ENCODE assay signal across 8 cellular contexts in the genomic region with DNA sequence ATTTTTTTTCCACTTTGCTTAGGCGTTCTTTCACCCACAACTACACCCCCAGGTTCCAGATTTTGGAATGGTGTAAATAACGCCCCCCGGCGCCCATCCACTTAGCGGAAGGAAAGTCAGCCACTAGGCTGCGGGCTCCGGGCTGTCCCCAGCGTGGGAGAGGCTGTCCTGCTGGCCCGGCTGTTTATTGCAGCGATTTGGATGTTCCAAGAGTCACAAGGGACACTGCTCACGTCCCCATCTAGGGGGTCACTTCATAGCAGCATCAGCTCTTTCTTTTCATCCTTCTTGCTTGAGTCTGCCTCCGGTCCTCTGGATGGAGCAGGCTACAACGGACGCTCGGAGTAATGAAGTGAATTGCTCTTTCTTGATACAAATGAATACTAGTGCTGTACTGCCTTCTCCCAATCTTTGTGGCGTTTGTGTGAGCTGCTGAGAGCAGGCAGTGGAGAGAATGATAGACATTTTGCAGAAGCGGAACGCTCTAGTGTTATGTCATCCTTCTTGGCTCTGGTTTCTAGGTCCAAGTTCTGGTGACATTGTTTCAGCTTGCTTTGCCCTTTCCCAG. TPM values are rescaled to one million over a fixed set of nuclear protein-coding genes. Genes with fewer than 3 reads are reported as not detected.
DNase-seq lines count a peak whose midpoint lies in the region; ATAC-seq, FAIRE-seq and TF ChIP-seq lines count a peak whose summit lies in the region.

No MANE protein-coding gene starts in this region.

- no peaks in the 10 kb centered on the region for H3F3A ChIP-seq in smooth muscle cell (ENCODE audit: low read depth)

- H3K27ac ChIP-seq in breast epithelium (no peak overlapping the region), smooth muscle cell (ENCODE audit: low read depth) (no peak overlapping the region)

- H3K4me1 ChIP-seq in breast epithelium (no peaks in the 10 kb centered on the region), smooth muscle cell (ENCODE audit: low read depth) (peaks cover 14% of the 10 kb centered on the region)

- no peaks in the 10 kb centered on the region for H3K79me2 ChIP-seq in smooth muscle cell (ENCODE audit: low read depth)

- WGBS in smooth muscle cell (ENCODE audit: low lambda C conversion rate): 6% methylated on average over 18 of the region's 18 CpGs

- TF ChIP-seq CTCF in breast epithelium (IDR thresholded peaks at IDR 0.05): no peak
- TF ChIP-seq CTCF in smooth muscle cell (IDR thresholded peaks at IDR 0.05; ENCODE audit: borderline replicate concordance, insufficient read depth, poor library complexity, severe bottlenecking): peak; percentile 24

- ATAC-seq in SK-N-SH treated with all-trans-retinoic acid at 6 μM for 48 hours: peak; percentile 70
- ATAC-seq in HG03565 (IDR thresholded peaks at IDR 0.05; ENCODE audit: unreplicated experiment): no peak

- H3K36me3 ChIP-seq in breast epithelium: no peaks in the 10 kb centered on the region
- H3K36me3 ChIP-seq in smooth muscle cell (ENCODE audit: low read depth): no peaks in the 10 kb centered on the region

- peak; percentile 57 for DNase-seq in Daoy (ENCODE audit: low read depth)
- peak; percentile 64 for DNase-seq in HTR-8/SVneo (ENCODE audit: insufficient read length, low spot score)
- DNase-seq in breast epithelium (ENCODE audit: low spot score in 2 of 2): no peak
- DNase-seq in iPS-NIHi11 (ENCODE audit: low spot score): peak; percentile 51
- peak; percentile 17 for DNase-seq in smooth muscle cell (lab: John Stamatoyannopoulos, UW; ENCODE audit: unreplicated experiment)
- no peak for DNase-seq in NCI-H69 (lab: John Stamatoyannopoulos, UW)

- no peak for TF ChIP-seq POLR2A in breast epithelium (IDR thresholded peaks at IDR 0.05)

- no peaks in the 10 kb centered on the region for H4K20me1 ChIP-seq in smooth muscle cell (ENCODE audit: low read depth)

- intact Hi-C loops in breast epithelium (cut with DNase I; ENCODE audit: low total_unique reads): no loop called here

- H2AFZ ChIP-seq in smooth muscle cell (ENCODE audit: low read depth): peak overlapping the region; percentile 64

- FAIRE-seq in HTR-8/SVneo (lab: Jason Lieb, UNC): peak; percentile 31

- H3K9me3 ChIP-seq in breast epithelium: no peaks in the 10 kb centered on the region
- no peaks in the 10 kb centered on the region for H3K9me3 ChIP-seq in smooth muscle cell (replicated peaks; ENCODE audit: low read depth)

- peak overlapping the region; percentile 94 for H3K4me2 ChIP-seq in smooth muscle cell

- H3K4me3 ChIP-seq in breast epithelium: peak overlapping the region; percentile 45 to 75 (median 64)
- H3K4me3 ChIP-seq in smooth muscle cell: peak overlapping the region; percentile 52

- H3K9ac ChIP-seq in smooth muscle cell (ENCODE audit: low read depth): no peak overlapping the region

- peaks cover 0 to 30% of the 10 kb centered on the region in 2 donors for H3K27me3 ChIP-seq in breast epithelium
- H3K27me3 ChIP-seq in smooth muscle cell (ENCODE audit: low read depth): peaks cover 61% of the 10 kb centered on the region

TF ChIP-seq in SK-N-SH treated with all-trans-retinoic acid at 6 μM for 48 hours, 23 proteins besides CTCF, POLR2A, EP300 and RAD21 (continues in another document):
- TF ChIP-seq OSR1 (CRISPR knock-in tag; IDR thresholded peaks at IDR 0.05) (no peak), ZNF565 (CRISPR knock-in tag; conservative IDR thresholded peaks at IDR 0.05; ENCODE audit: low read depth) (no peak), ESRRG (CRISPR knock-in tag; IDR thresholded peaks at IDR 0.05) (no peak), RARB (CRISPR knock-in tag; IDR thresholded peaks at IDR 0.05) (no peak), GLIS3 (CRISPR knock-in tag; IDR thresholded peaks at IDR 0.05) (no peak), ISL1 (CRISPR knock-in tag; IDR thresholded peaks at IDR 0.05) (no peak), ARNTL (CRISPR knock-in tag; IDR thresholded peaks at IDR 0.05; ENCODE audit: borderline replicate concordance, low read depth) (no peak), TOX (CRISPR knock-in tag; IDR thresholded peaks at IDR 0.05; ENCODE audit: borderline replicate concordance) (no peak), ZNF8 (CRISPR knock-in tag; IDR thresholded peaks at IDR 0.05) (no peak), ZFP30 (CRISPR knock-in tag; IDR thresholded peaks at IDR 0.05) (no peak), SNAI2 (CRISPR knock-in tag; IDR thresholded peaks at IDR 0.05) (no peak)
- TF ChIP-seq, protein P1, sequence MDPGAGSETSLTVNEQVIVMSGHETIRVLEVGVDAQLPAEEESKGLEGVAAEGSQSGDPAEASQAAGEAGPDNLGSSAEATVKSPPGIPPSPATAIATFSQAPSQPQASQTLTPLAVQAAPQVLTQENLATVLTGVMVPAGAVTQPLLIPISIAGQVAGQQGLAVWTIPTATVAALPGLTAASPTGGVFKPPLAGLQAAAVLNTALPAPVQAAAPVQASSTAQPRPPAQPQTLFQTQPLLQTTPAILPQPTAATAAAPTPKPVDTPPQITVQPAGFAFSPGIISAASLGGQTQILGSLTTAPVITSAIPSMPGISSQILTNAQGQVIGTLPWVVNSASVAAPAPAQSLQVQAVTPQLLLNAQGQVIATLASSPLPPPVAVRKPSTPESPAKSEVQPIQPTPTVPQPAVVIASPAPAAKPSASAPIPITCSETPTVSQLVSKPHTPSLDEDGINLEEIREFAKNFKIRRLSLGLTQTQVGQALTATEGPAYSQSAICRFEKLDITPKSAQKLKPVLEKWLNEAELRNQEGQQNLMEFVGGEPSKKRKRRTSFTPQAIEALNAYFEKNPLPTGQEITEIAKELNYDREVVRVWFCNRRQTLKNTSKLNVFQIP (CRISPR knock-in tag; IDR thresholded peaks at IDR 0.05; ENCODE audit: borderline replicate concordance, low read depth): no peak
- TF ChIP-seq, protein P2, sequence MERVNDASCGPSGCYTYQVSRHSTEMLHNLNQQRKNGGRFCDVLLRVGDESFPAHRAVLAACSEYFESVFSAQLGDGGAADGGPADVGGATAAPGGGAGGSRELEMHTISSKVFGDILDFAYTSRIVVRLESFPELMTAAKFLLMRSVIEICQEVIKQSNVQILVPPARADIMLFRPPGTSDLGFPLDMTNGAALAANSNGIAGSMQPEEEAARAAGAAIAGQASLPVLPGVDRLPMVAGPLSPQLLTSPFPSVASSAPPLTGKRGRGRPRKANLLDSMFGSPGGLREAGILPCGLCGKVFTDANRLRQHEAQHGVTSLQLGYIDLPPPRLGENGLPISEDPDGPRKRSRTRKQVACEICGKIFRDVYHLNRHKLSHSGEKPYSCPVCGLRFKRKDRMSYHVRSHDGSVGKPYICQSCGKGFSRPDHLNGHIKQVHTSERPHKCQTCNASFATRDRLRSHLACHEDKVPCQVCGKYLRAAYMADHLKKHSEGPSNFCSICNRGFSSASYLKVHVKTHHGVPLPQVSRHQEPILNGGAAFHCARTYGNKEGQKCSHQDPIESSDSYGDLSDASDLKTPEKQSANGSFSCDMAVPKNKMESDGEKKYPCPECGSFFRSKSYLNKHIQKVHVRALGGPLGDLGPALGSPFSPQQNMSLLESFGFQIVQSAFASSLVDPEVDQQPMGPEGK (CRISPR knock-in tag; IDR thresholded peaks at IDR 0.05; ENCODE audit: borderline replicate concordance): no peak
- TF ChIP-seq, protein P3, sequence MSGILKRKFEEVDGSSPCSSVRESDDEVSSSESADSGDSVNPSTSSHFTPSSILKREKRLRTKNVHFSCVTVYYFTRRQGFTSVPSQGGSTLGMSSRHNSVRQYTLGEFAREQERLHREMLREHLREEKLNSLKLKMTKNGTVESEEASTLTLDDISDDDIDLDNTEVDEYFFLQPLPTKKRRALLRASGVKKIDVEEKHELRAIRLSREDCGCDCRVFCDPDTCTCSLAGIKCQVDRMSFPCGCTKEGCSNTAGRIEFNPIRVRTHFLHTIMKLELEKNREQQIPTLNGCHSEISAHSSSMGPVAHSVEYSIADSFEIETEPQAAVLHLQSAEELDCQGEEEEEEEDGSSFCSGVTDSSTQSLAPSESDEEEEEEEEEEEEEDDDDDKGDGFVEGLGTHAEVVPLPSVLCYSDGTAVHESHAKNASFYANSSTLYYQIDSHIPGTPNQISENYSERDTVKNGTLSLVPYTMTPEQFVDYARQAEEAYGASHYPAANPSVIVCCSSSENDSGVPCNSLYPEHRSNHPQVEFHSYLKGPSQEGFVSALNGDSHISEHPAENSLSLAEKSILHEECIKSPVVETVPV (CRISPR knock-in tag; IDR thresholded peaks at IDR 0.05): no peak
- TF ChIP-seq, protein P4, sequence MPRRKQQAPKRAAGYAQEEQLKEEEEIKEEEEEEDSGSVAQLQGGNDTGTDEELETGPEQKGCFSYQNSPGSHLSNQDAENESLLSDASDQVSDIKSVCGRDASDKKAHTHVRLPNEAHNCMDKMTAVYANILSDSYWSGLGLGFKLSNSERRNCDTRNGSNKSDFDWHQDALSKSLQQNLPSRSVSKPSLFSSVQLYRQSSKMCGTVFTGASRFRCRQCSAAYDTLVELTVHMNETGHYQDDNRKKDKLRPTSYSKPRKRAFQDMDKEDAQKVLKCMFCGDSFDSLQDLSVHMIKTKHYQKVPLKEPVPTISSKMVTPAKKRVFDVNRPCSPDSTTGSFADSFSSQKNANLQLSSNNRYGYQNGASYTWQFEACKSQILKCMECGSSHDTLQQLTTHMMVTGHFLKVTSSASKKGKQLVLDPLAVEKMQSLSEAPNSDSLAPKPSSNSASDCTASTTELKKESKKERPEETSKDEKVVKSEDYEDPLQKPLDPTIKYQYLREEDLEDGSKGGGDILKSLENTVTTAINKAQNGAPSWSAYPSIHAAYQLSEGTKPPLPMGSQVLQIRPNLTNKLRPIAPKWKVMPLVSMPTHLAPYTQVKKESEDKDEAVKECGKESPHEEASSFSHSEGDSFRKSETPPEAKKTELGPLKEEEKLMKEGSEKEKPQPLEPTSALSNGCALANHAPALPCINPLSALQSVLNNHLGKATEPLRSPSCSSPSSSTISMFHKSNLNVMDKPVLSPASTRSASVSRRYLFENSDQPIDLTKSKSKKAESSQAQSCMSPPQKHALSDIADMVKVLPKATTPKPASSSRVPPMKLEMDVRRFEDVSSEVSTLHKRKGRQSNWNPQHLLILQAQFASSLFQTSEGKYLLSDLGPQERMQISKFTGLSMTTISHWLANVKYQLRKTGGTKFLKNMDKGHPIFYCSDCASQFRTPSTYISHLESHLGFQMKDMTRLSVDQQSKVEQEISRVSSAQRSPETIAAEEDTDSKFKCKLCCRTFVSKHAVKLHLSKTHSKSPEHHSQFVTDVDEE (CRISPR knock-in tag; IDR thresholded peaks at IDR 0.05): no peak

RNA-seq across cellular contexts. Expression of a gene that starts 50.7 kb away (rescaled TPM):
- 2.5 and 3.1 TPM in 2 replicates for total RNA-seq in Daoy (2014; rRNA removed; shearing (Covaris generic))
- 10 to 100 TPM in 1 of 3 donors, 1 to 10 TPM in 2; 6.9 to 13.0 (median 9.0) TPM for total RNA-seq in breast epithelium
- total RNA-seq in smooth muscle cell: 1.7 and 2.4 TPM in 2 replicates
- polyA plus RNA-seq in smooth muscle cell: 0.89 and 1.2 TPM in 2 replicates

RNA-seq across cellular contexts. Expression of a gene that starts 54.0 kb away (rescaled TPM):
- 69.8 and 132 TPM in 2 replicates for total RNA-seq in Daoy (2014; rRNA removed; shearing (Covaris generic))
- total RNA-seq in breast epithelium (100 to 1,000 TPM; 203 to 290 (median 266) TPM), smooth muscle cell (146 and 159 TPM in 2 replicates)
- 39.6 and 44.8 TPM in 2 replicates for polyA plus RNA-seq in smooth muscle cell

Comparison
In these comparisons a context has a peak if more than half of its experiments do, and no peak if none do; other contexts are left out.
1. DNase-seq: peak in Daoy (single experiment), HTR-8/SVneo (single experiment), iPS-NIHi11 (single experiment) and smooth muscle cell (single experiment); none in breast epithelium (0 of 2) and NCI-H69 (single experiment).